ENCODE assay signal across 18 cellular contexts in genomic region chr11:45659818-45660160, GRCh38. TPM values are rescaled to one million over a fixed set of nuclear protein-coding genes. Genes with fewer than 3 reads are reported as not detected.
DNase-seq lines count a peak whose midpoint lies in the region; ATAC-seq lines count a peak whose summit lies in the region.
"Had no signal": no experiment of that assay in that cellular context is flagged by ENCODE, and none has a peak within 500 bp of the region (broad histone marks: within the 10 kb centered on the region; RNA-seq: fewer than 3 reads in every experiment).

No MANE protein-coding gene starts in this region.

- H3K27ac Mint-ChIP-seq in activated naive CD4-positive, alpha-beta T cell treated with anti-CD3 and anti-CD28 coated beads, Interleukin-2, amount 50 U/mL, for 72 hours: no peak overlapping the region
- H3K27ac Mint-ChIP-seq: CD4-positive, alpha-beta T cell had no signal

- ATAC-seq in activated naive CD4-positive, alpha-beta T cell treated with anti-CD3 and anti-CD28 coated beads, Interleukin-2, amount 50 U/mL, for 72 hours: no peak

- H3K9me3 Mint-ChIP-seq in activated naive CD4-positive, alpha-beta T cell treated with anti-CD3 and anti-CD28 coated beads, Interleukin-2, amount 50 U/mL, for 72 hours: no peaks in the 10 kb centered on the region
- H3K9me3 Mint-ChIP-seq: CD4-positive, alpha-beta T cell had no signal

- H3K36me3 Mint-ChIP-seq in activated naive CD4-positive, alpha-beta T cell treated with anti-CD3 and anti-CD28 coated beads, Interleukin-2, amount 50 U/mL, for 72 hours: no peaks in the 10 kb centered on the region

- peak; percentile 53 for DNase-seq in activated effector memory CD4-positive, alpha-beta T cell treated with anti-CD3 and anti-CD28 coated beads, Interleukin-2, amount 50 U/mL, for 16 hours
- DNase-seq in activated effector memory CD4-positive, alpha-beta T cell treated with Interleukin-2 at 50 U/mL for 16 hours: no peak
- DNase-seq in NCI-H69 (lab: John Stamatoyannopoulos, UW) (peak; percentile 47), myocyte (ENCODE audit: low read depth) (peak; percentile 50), superior temporal gyrus (ENCODE audit: extremely low spot score) (peak; percentile 62), NCI-H2081 treated with DMSO at 0.1 percent for 48 hours (lab: John Stamatoyannopoulos, UW) (no peak), ureter (ENCODE audit: low spot score) (no peak)
- DNase-seq in activated naive CD4-positive, alpha-beta T cell treated with anti-CD3 and anti-CD28 coated beads, Interleukin-2, amount 50 U/mL, for 72 hours (ENCODE audit: low spot score in 2 of 2): no peak
- DNase-seq: AML-193; Calu3; CD4-positive, alpha-beta T cell; H7; Karpas-422; NCI-H1417; NCI-H2029 treated with DMSO at 0.1 percent for 48 hours; NCI-H510A treated with DMSO at 0.1 percent for 48 hours; NK-92 treated with Interleukin-12 subunit alpha and Interleukin-12 subunit beta, amount 100 ng/mL, for 24 hours; OCI-M1 had no signal

RNA-seq across cellular contexts. Expression of gene CHST1, which starts 5.6 kb away (rescaled TPM):
- total RNA-seq in myocyte (0.05 and 0.21 TPM in 2 replicates), ureter (0.81 TPM)
- 0.03 TPM for polyA plus RNA-seq in myocyte (2012)
- under 1 TPM in 1 of 2 donors, not detected in 1; 0.18 TPM for total RNA-seq in activated naive CD4-positive, alpha-beta T cell treated with anti-CD3 and anti-CD28 coated beads, Interleukin-2, amount 50 U/mL, for 72 hours
- total RNA-seq: Calu3; CD4-positive, alpha-beta T cell had no signal

Comparison
In these comparisons a context has a peak if more than half of its experiments do, and no peak if none do; other contexts are left out.
1. DNase-seq: peak in activated effector memory CD4-positive, alpha-beta T cell treated with anti-CD3 and anti-CD28 coated beads, Interleukin-2, amount 50 U/mL, for 16 hours (single experiment), NCI-H69 (single experiment), myocyte (single experiment) and superior temporal gyrus (single experiment); none in activated effector memory CD4-positive, alpha-beta T cell treated with Interleukin-2 at 50 U/mL for 16 hours (single experiment), NCI-H2081 treated with DMSO at 0.1 percent for 48 hours (single experiment), ureter (single experiment) and activated naive CD4-positive, alpha-beta T cell treated with anti-CD3 and anti-CD28 coated beads, Interleukin-2, amount 50 U/mL, for 72 hours (0 of 2).